In genomic region chr17:65560628-65561371, GRCh38 we compare ENCODE assay signal across 8 cellular contexts. TPM values are rescaled to one million over a fixed set of nuclear protein-coding genes. Genes with fewer than 3 reads are reported as not detected.
A peak's percentile ranks its signal among the peaks of the same experiment; 100 is the strongest.
DNase-seq lines count a peak whose midpoint lies in the region; ATAC-seq and TF ChIP-seq lines count a peak whose summit lies in the region.

No MANE protein-coding gene starts in this region.

- H3K4me2 ChIP-seq in Karpas-422 (ENCODE audit: low read depth, low read length, poor library complexity, severe bottlenecking): peak overlapping the region; percentile 60

- TF ChIP-seq CTCF in glutamatergic neuron (IDR thresholded peaks at IDR 0.05; ENCODE audit: partially characterized antibody, unreplicated experiment) (no peak), omental fat pad (IDR thresholded peaks at IDR 0.05) (no peak)

- peak overlapping the region; percentile 59; the same call in 1 of the 2 replicates for H3K4me3 ChIP-seq in Karpas-422 (ENCODE audit: low read length)

- no peaks in the 10 kb centered on the region for H3K27me3 ChIP-seq in Karpas-422 (ENCODE audit: low read length)

- no peaks in the 10 kb centered on the region for H3K27me3 Mint-ChIP-seq in activated naive CD8-positive, alpha-beta T cell
- H3K27me3 Mint-ChIP-seq in glutamatergic neuron (ENCODE audit: unreplicated experiment): peaks cover 11% of the 10 kb centered on the region

- H3K4me1 Mint-ChIP-seq in activated naive CD8-positive, alpha-beta T cell (ENCODE audit: low read depth): peaks cover 31% of the 10 kb centered on the region
- H3K4me1 Mint-ChIP-seq in glutamatergic neuron (ENCODE audit: low read depth, unreplicated experiment): peaks cover 3% of the 10 kb centered on the region

- H3K9me3 ChIP-seq in Karpas-422 (ENCODE audit: low read length): no peaks in the 10 kb centered on the region

- no peaks in the 10 kb centered on the region for H3K36me3 Mint-ChIP-seq in activated naive CD8-positive, alpha-beta T cell
- H3K36me3 Mint-ChIP-seq in glutamatergic neuron (ENCODE audit: unreplicated experiment): no peaks in the 10 kb centered on the region

- H3K27ac Mint-ChIP-seq in activated naive CD8-positive, alpha-beta T cell: no peak overlapping the region
- H3K27ac Mint-ChIP-seq in glutamatergic neuron (ENCODE audit: unreplicated experiment): no peak overlapping the region

- H3K4me3 Mint-ChIP-seq in activated naive CD8-positive, alpha-beta T cell: peak overlapping the region; percentile 70
- H3K4me3 Mint-ChIP-seq in glutamatergic neuron (ENCODE audit: unreplicated experiment): no peak overlapping the region

- H3K27ac ChIP-seq in Karpas-422 (ENCODE audit: low read length): no peak overlapping the region
- peak overlapping the region; percentile 66 for H3K27ac ChIP-seq in substantia nigra (ENCODE audit: low read depth, low read length, poor library complexity, severe bottlenecking)

- no peaks in the 10 kb centered on the region for H3K9me2 ChIP-seq in Karpas-422 (replicated peaks; ENCODE audit: insufficient read depth, low read length)

- no peaks in the 10 kb centered on the region; the same call in 1 of the 2 replicates for H4K20me1 ChIP-seq in Karpas-422 (ENCODE audit: insufficient read depth, low read depth, low read length)

- no peak overlapping the region for H2AFZ ChIP-seq in Karpas-422 (ENCODE audit: low read length)

- H3K4me1 ChIP-seq in Karpas-422 (ENCODE audit: low read length): peaks cover 4% of the 10 kb centered on the region; the same call in 1 of the 2 replicates

- ATAC-seq in GM19438 (IDR thresholded peaks at IDR 0.05; ENCODE audit: low read depth, unreplicated experiment): peak; percentile 35
- ATAC-seq in omental fat pad (ENCODE audit: low FRiP score): peak; percentile 65

- H3K9me3 Mint-ChIP-seq in activated naive CD8-positive, alpha-beta T cell (ENCODE audit: low read depth): no peaks in the 10 kb centered on the region
- peaks cover 8% of the 10 kb centered on the region for H3K9me3 Mint-ChIP-seq in glutamatergic neuron (ENCODE audit: unreplicated experiment)

- peak overlapping the region; percentile 66 for H3K9ac ChIP-seq in Karpas-422 (ENCODE audit: low read length)

- DNase-seq in AG08396 (ENCODE audit: low spot score) (peak; percentile 84), Karpas-422 (peak; percentile 78), SK-N-DZ (ENCODE audit: low spot score) (peak; percentile 88), glutamatergic neuron (peak; percentile 85), omental fat pad (ENCODE audit: low spot score) (peak; percentile 52), substantia nigra (lab: John Stamatoyannopoulos, UW) (peak in 40 of 49 donors; percentile 30 to 81 (median 56))

- H3K79me2 ChIP-seq in Karpas-422 (ENCODE audit: low read length): no peaks in the 10 kb centered on the region

- no peaks in the 10 kb centered on the region for H3K36me3 ChIP-seq in Karpas-422 (ENCODE audit: insufficient read depth, low read length)

RNA-seq across cellular contexts. Expression of gene AXIN2, which starts 0.6 kb away (rescaled TPM):
- not detected in 2 replicates for total RNA-seq in Karpas-422 (2014; rRNA removed; shearing (Covaris generic); ENCODE audit: low replicate concordance)
- polyA plus RNA-seq in SK-N-DZ (2014; cell fraction: cytosol; rRNA removed): 8.4 and 10.5 TPM in 2 replicates
- 13.5 and 15.1 TPM in 2 replicates for polyA plus RNA-seq in SK-N-DZ (2014; cell fraction: nucleus; rRNA removed)
- 26.5 TPM for total RNA-seq in glutamatergic neuron (ENCODE audit: unreplicated experiment)
- total RNA-seq in omental fat pad: 10 to 100 TPM in 3 of 4 donors, 1 to 10 TPM in 1; 8.3 to 20.2 (median 11.2) TPM
